In the genomic region with DNA sequence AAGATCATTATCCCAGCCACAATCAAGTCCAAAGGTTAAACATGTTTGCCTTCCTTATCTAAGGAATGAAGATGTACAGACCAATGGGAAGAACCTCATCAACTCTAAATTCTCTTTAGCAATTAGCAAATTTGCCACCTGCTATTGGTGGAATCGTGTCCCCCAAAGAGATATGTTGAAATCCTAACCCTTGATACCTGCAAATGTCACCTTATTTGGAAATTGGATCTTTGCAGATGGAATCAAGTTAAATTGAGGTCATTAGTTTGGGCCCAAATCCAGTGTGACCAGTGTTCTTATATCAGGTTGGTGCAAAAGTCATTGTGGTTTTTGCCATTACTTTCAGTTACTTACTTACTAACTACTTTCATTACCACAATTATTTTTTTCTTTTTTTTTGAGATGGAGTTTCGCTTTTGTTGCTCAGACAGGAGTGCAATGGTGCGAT, we compare ENCODE assay signal across 13 cellular contexts. TPM values are rescaled to one million over a fixed set of nuclear protein-coding genes. Genes with fewer than 3 reads are reported as not detected.
DNase-seq lines count a peak whose midpoint lies in the region; ATAC-seq and TF ChIP-seq lines count a peak whose summit lies in the region.
"Had no signal": no experiment of that assay in that cellular context is flagged by ENCODE, and none has a peak within 500 bp of the region (broad histone marks: within the 10 kb centered on the region; RNA-seq: fewer than 3 reads in every experiment).

No MANE protein-coding gene starts in this region.

- H3K4me3 Mint-ChIP-seq in activated CD4-positive, alpha-beta T cell treated with anti-CD3 and anti-CD28 coated beads for 36 hours = no peak overlapping the region

- peak overlapping the region; percentile 29 for H3K4me2 ChIP-seq in hepatocyte

- no peaks in the 10 kb centered on the region for H3K4me1 Mint-ChIP-seq in activated CD4-positive, alpha-beta T cell treated with anti-CD3 and anti-CD28 coated beads for 36 hours

- no peak for TF ChIP-seq POLR2A in testis (IDR thresholded peaks at IDR 0.05)

- intact Hi-C loops in testis (cut with DNase I; ENCODE audit: low total_unique reads) = no loop called here
- intact Hi-C loops in activated CD4-positive, alpha-beta T cell treated with anti-CD3 and anti-CD28 coated beads for 36 hours (cut with DNase I, micrococcal nuclease) = no loop called here

- CTCF ChIA-PET in activated CD4-positive, alpha-beta T cell treated with anti-CD3 and anti-CD28 coated beads for 36 hours (lab: Charles Lee) = interaction anchor here (1.1 to 1.3 kb wide), 2 partner anchors 13 to 142 kb away, joined by 4 to 5 read pairs; no protein-coding TSS in a partner anchor

- H3K4me3 ChIP-seq in hepatocyte = no peak overlapping the region
- no peak overlapping the region for H3K4me3 ChIP-seq in testis
- H3K4me3 ChIP-seq: adrenal gland had no signal

- ATAC-seq in GM18520 (IDR thresholded peaks at IDR 0.05; ENCODE audit: unreplicated experiment) (peak; percentile 85), GM21717 (IDR thresholded peaks at IDR 0.05; ENCODE audit: unreplicated experiment) (peak; percentile 73), HG03196 (IDR thresholded peaks at IDR 0.05; ENCODE audit: unreplicated experiment) (peak; percentile 63), GM19023 (IDR thresholded peaks at IDR 0.05; ENCODE audit: unreplicated experiment) (no peak)
- ATAC-seq in activated CD4-positive, alpha-beta T cell treated with anti-CD3 and anti-CD28 coated beads for 36 hours = no peak

- H3K27ac ChIP-seq in hepatocyte = peak overlapping the region; percentile 22
- H3K27ac ChIP-seq in testis = no peak overlapping the region
- H3K27ac ChIP-seq: adrenal gland had no signal

- no peak overlapping the region for H3K27ac Mint-ChIP-seq in activated CD4-positive, alpha-beta T cell treated with anti-CD3 and anti-CD28 coated beads for 36 hours

- H3K79me2 ChIP-seq in hepatocyte = no peaks in the 10 kb centered on the region

- H3K9me3 ChIP-seq in hepatocyte (ENCODE audit: low read depth) (no peaks in the 10 kb centered on the region), testis (no peaks in the 10 kb centered on the region)
- H3K9me3 ChIP-seq: adrenal gland had no signal

- peaks cover 8% of the 10 kb centered on the region for H3K27me3 Mint-ChIP-seq in activated CD4-positive, alpha-beta T cell treated with anti-CD3 and anti-CD28 coated beads for 36 hours

- no peaks in the 10 kb centered on the region for H3K9me2 ChIP-seq in hepatocyte (replicated peaks; ENCODE audit: insufficient read depth)

- H3K36me3 ChIP-seq in hepatocyte (replicated peaks; ENCODE audit: insufficient read depth, low read depth) = no peaks in the 10 kb centered on the region
- no peaks in the 10 kb centered on the region for H3K36me3 ChIP-seq in testis (ENCODE audit: low read depth, missing control alignments)
- H3K36me3 ChIP-seq: adrenal gland had no signal

- H3K27me3 ChIP-seq in hepatocyte (no peaks in the 10 kb centered on the region), testis (no peaks in the 10 kb centered on the region)
- H3K27me3 ChIP-seq: adrenal gland had no signal

- DNase-seq in hepatocyte (ENCODE audit: low spot score) (no peak), NCI-H82 (lab: John Stamatoyannopoulos, UW) (no peak), testis (no peak)
- DNase-seq in activated CD4-positive, alpha-beta T cell treated with anti-CD3 and anti-CD28 coated beads for 36 hours = no peak
- DNase-seq: adrenal gland; AML-193; effector CD8-positive, alpha-beta T cell; NCI-H1694 had no signal

- WGBS in hepatocyte (ENCODE audit: low lambda C conversion rate, missing lambda C conversion rate) = 87% methylated on average over 3 of the region's 3 CpGs
- 86 to 97% methylated on average over 3 of the region's 3 CpGs for WGBS in testis, 2 donors

- H3K4me1 ChIP-seq in hepatocyte (ENCODE audit: insufficient read depth) = peaks cover 11% of the 10 kb centered on the region
- no peaks in the 10 kb centered on the region for H3K4me1 ChIP-seq in testis
- H3K4me1 ChIP-seq: adrenal gland had no signal

- POLR2A ChIA-PET in activated CD4-positive, alpha-beta T cell treated with anti-CD3 and anti-CD28 coated beads for 36 hours (lab: Charles Lee) = no interaction called here

- H3K36me3 Mint-ChIP-seq in activated CD4-positive, alpha-beta T cell treated with anti-CD3 and anti-CD28 coated beads for 36 hours (ENCODE audit: low read depth) = no peaks in the 10 kb centered on the region

- TF ChIP-seq CTCF in hepatocyte (IDR thresholded peaks at IDR 0.05; ENCODE audit: poor library complexity) (no peak), testis (IDR thresholded peaks at IDR 0.05) (no peak)

- no peaks in the 10 kb centered on the region for H4K20me1 ChIP-seq in hepatocyte (ENCODE audit: insufficient read depth, poor library complexity, severe bottlenecking)

- no peak overlapping the region for H2AFZ ChIP-seq in hepatocyte

- no peaks in the 10 kb centered on the region for H3K9me3 Mint-ChIP-seq in activated CD4-positive, alpha-beta T cell treated with anti-CD3 and anti-CD28 coated beads for 36 hours (ENCODE audit: low read depth)

RNA-seq across cellular contexts. Expression of gene KLHL31, which starts 31.3 kb away (rescaled TPM):
- total RNA-seq in hepatocyte (1.6 and 3.5 TPM in 2 replicates), testis (1 to 10 TPM; 1.4 to 2.0 TPM)
- polyA plus RNA-seq in hepatocyte (0.46 and 1.4 TPM in 2 replicates), testis (ENCODE audit: insufficient read depth, low read depth, low replicate concordance) (0.46 TPM)
- under 1 TPM; 0.18 to 0.23 TPM for total RNA-seq in activated CD4-positive, alpha-beta T cell treated with anti-CD3 and anti-CD28 coated beads for 36 hours
- total RNA-seq: OCI-LY7 had no signal

Comparison
In these comparisons a context has a peak if more than half of its experiments do, and no peak if none do; other contexts are left out.
1. ATAC-seq: peak in GM18520 (single experiment), GM21717 (single experiment) and HG03196 (single experiment); none in GM19023 (single experiment) and activated CD4-positive, alpha-beta T cell treated with anti-CD3 and anti-CD28 coated beads for 36 hours (single experiment).